In genomic region chr22:44520695-44521094, GRCh38 we compare ENCODE assay signal across 20 cellular contexts. TPM values are rescaled to one million over a fixed set of nuclear protein-coding genes. Genes with fewer than 3 reads are reported as not detected.
A peak's percentile ranks its signal among the peaks of the same experiment; 100 is the strongest.
DNase-seq lines count a peak whose midpoint lies in the region; ATAC-seq and TF ChIP-seq lines count a peak whose summit lies in the region.
"Had no signal": no experiment of that assay in that cellular context is flagged by ENCODE, and none has a peak within 500 bp of the region (broad histone marks: within the 10 kb centered on the region; RNA-seq: fewer than 3 reads in every experiment).

No MANE protein-coding gene starts in this region.

- H3K9ac ChIP-seq in adipocyte (ENCODE audit: low read length): no peak overlapping the region
- H3K9ac ChIP-seq: BLaER1 treated with 17β-estradiol and CSF1 and Interleukin-3, amounts not matched to agents 10 nM and 100 nM had no signal

- H3K79me2 ChIP-seq in osteoblast (ENCODE audit: insufficient read depth, low read length): no peaks in the 10 kb centered on the region

- peaks cover 8 to 14% of the 10 kb centered on the region in 2 donors for H3K36me3 Mint-ChIP-seq in activated T-cell treated with anti-CD3 and anti-CD28 coated beads, Interleukin-2, amount 50 U/mL, for 72 hours (ENCODE audit: insufficient read depth in 2 of 2)
- no peaks in the 10 kb centered on the region for H3K36me3 Mint-ChIP-seq in activated T-cell treated with anti-CD3 and anti-CD28 coated beads, Interleukin-2, amount 50 U/mL, for 24 hours (ENCODE audit: low read depth)
- no peaks in the 10 kb centered on the region for H3K36me3 Mint-ChIP-seq in CD8-positive, alpha-beta T cell

- H3K9me3 ChIP-seq in adipocyte (ENCODE audit: control insufficient read depth, low read length): peaks cover 7% of the 10 kb centered on the region
- H3K9me3 ChIP-seq in osteoblast (ENCODE audit: low read depth, low read length): no peaks in the 10 kb centered on the region
- H3K9me3 ChIP-seq in CD8-positive, alpha-beta T cell (ENCODE audit: low read length): no peaks in the 10 kb centered on the region
- H3K9me3 ChIP-seq: SJSA1 had no signal

- intact Hi-C loops in CD8-positive, alpha-beta T cell (cut with DNase I, micrococcal nuclease): no loop called here

- TF ChIP-seq CTCF in osteoblast (IDR thresholded peaks at IDR 0.05; ENCODE audit: extremely low read depth, low read depth, low read length): no peak
- TF ChIP-seq CTCF in CD8-positive, alpha-beta T cell (IDR thresholded peaks at IDR 0.05): no peak

- POLR2A ChIA-PET in CD8-positive, alpha-beta T cell (lab: Charles Lee): no interaction called here

- peaks cover 2 to 4% of the 10 kb centered on the region in 2 donors for H3K9me3 Mint-ChIP-seq in activated T-cell treated with anti-CD3 and anti-CD28 coated beads, Interleukin-2, amount 50 U/mL, for 72 hours
- peaks cover 8% of the 10 kb centered on the region for H3K9me3 Mint-ChIP-seq in activated T-cell treated with anti-CD3 and anti-CD28 coated beads, Interleukin-2, amount 50 U/mL, for 24 hours
- peaks cover 8% of the 10 kb centered on the region for H3K9me3 Mint-ChIP-seq in CD8-positive, alpha-beta T cell

- peak overlapping the region; percentile 64 for H3K4me2 ChIP-seq in osteoblast (ENCODE audit: insufficient read depth, low read length)
- H3K4me2 ChIP-seq: PC-9 had no signal

- peak overlapping the region; percentile 40 for H3K27ac ChIP-seq in osteoblast (ENCODE audit: low read depth, low read length)
- no peak overlapping the region for H3K27ac ChIP-seq in CD8-positive, alpha-beta T cell (ENCODE audit: low read depth, low read length)
- H3K27ac ChIP-seq: BLaER1 treated with 17β-estradiol and CSF1 and Interleukin-3, amounts not matched to agents 10 nM and 100 nM; HL-60; PC-9; SJSA1 had no signal

- peaks cover 24% of the 10 kb centered on the region for H3K27me3 Mint-ChIP-seq in activated T-cell treated with anti-CD3 and anti-CD28 coated beads, Interleukin-2, amount 50 U/mL, for 72 hours (ENCODE audit: low read depth)
- peaks cover 15% of the 10 kb centered on the region for H3K27me3 Mint-ChIP-seq in activated T-cell treated with anti-CD3 and anti-CD28 coated beads, Interleukin-2, amount 50 U/mL, for 24 hours
- H3K27me3 Mint-ChIP-seq in CD8-positive, alpha-beta T cell (ENCODE audit: low read depth): peaks cover 21% of the 10 kb centered on the region

- no peaks in the 10 kb centered on the region for H4K20me1 ChIP-seq in osteoblast (ENCODE audit: insufficient read depth, low read length)
- H4K20me1 ChIP-seq: BLaER1 treated with 17β-estradiol and CSF1 and Interleukin-3, amounts not matched to agents 10 nM and 100 nM had no signal

- no peak overlapping the region for H2AFZ ChIP-seq in osteoblast (ENCODE audit: low read length)
- H2AFZ ChIP-seq: PC-9 had no signal

- H3K27ac Mint-ChIP-seq in activated T-cell treated with anti-CD3 and anti-CD28 coated beads, Interleukin-2, amount 50 U/mL, for 72 hours: peak overlapping the region; percentile 14
- no peak overlapping the region for H3K27ac Mint-ChIP-seq in activated T-cell treated with anti-CD3 and anti-CD28 coated beads, Interleukin-2, amount 50 U/mL, for 24 hours
- H3K27ac Mint-ChIP-seq in CD8-positive, alpha-beta T cell: no peak overlapping the region
- H3K27ac Mint-ChIP-seq: HFFc6 had no signal

- H3K27me3 ChIP-seq in adipocyte (replicated peaks; ENCODE audit: control insufficient read depth, insufficient read depth, low read length) (peaks cover 8% of the 10 kb centered on the region), osteoblast (ENCODE audit: insufficient read depth, low read length) (peaks cover 1% of the 10 kb centered on the region)
- H3K27me3 ChIP-seq in CD8-positive, alpha-beta T cell (ENCODE audit: insufficient read depth, low read length): no peaks in the 10 kb centered on the region
- H3K27me3 ChIP-seq: BLaER1 treated with 17β-estradiol and CSF1 and Interleukin-3, amounts not matched to agents 10 nM and 100 nM; SJSA1 had no signal

- ATAC-seq in activated T-cell treated with anti-CD3 and anti-CD28 coated beads, Interleukin-2, amount 50 U/mL, for 72 hours (replicated peaks in 1 of 2): no peak
- ATAC-seq in CD8-positive, alpha-beta T cell: no peak

- H3K4me1 ChIP-seq in adipocyte (ENCODE audit: control insufficient read depth, insufficient read depth, low read length): peaks cover 20% of the 10 kb centered on the region
- peaks cover 17% of the 10 kb centered on the region for H3K4me1 ChIP-seq in osteoblast (ENCODE audit: insufficient read depth, low read length)
- H3K4me1 ChIP-seq in CD8-positive, alpha-beta T cell (ENCODE audit: insufficient read depth, low read length): no peaks in the 10 kb centered on the region

- H3K4me3 ChIP-seq in adipocyte (ENCODE audit: low read length) (no peak overlapping the region), osteoblast (ENCODE audit: insufficient read depth, low read length) (no peak overlapping the region)
- no peak overlapping the region for H3K4me3 ChIP-seq in CD8-positive, alpha-beta T cell (ENCODE audit: low read depth, low read length)
- H3K4me3 ChIP-seq: BLaER1 treated with 17β-estradiol and CSF1 and Interleukin-3, amounts not matched to agents 10 nM and 100 nM; PC-9; SJSA1 had no signal

- H3K4me1 Mint-ChIP-seq in activated T-cell treated with anti-CD3 and anti-CD28 coated beads, Interleukin-2, amount 50 U/mL, for 72 hours (ENCODE audit: low read depth): no peaks in the 10 kb centered on the region
- no peaks in the 10 kb centered on the region for H3K4me1 Mint-ChIP-seq in activated T-cell treated with anti-CD3 and anti-CD28 coated beads, Interleukin-2, amount 50 U/mL, for 24 hours (ENCODE audit: low read depth)
- no peaks in the 10 kb centered on the region for H3K4me1 Mint-ChIP-seq in CD8-positive, alpha-beta T cell (ENCODE audit: low read depth)
- H3K4me1 Mint-ChIP-seq: CD8-positive, alpha-beta memory T cell had no signal

- CTCF ChIA-PET in CD8-positive, alpha-beta T cell (lab: Charles Lee): no interaction called here

- no peak for DNase-seq in activated T-cell treated with anti-CD3 and anti-CD28 coated beads, Interleukin-2, amount 50 U/mL, for 72 hours
- no peak for DNase-seq in activated T-cell treated with anti-CD3 and anti-CD28 coated beads, Interleukin-2, amount 50 U/mL, for 24 hours
- DNase-seq in EL: peak; percentile 18
- DNase-seq in adipocyte (ENCODE audit: low read depth): peak; percentile 82
- DNase-seq in osteoblast (ENCODE audit: insufficient read length, low spot score, missing footprints): no peak
- DNase-seq in epidermal melanocyte (ENCODE audit: insufficient read length, low spot score): no peak
- DNase-seq in CD8-positive, alpha-beta T cell: no peak
- DNase-seq in COR-L47 (lab: John Stamatoyannopoulos, UW): no peak
- DNase-seq: CD8-positive, alpha-beta memory T cell; HFFc6; Kasumi-1; MM.1S; NCI-H1092; NCI-H1436 treated with DMSO at 0.1 percent for 48 hours; NCI-H2029; NCI-H526; PC-9 had no signal

- no peaks in the 10 kb centered on the region for H3K36me3 ChIP-seq in adipocyte (ENCODE audit: control insufficient read depth, insufficient read depth, low read length, severe bottlenecking)
- no peaks in the 10 kb centered on the region for H3K36me3 ChIP-seq in osteoblast (ENCODE audit: insufficient read depth, low read length)
- no peaks in the 10 kb centered on the region for H3K36me3 ChIP-seq in CD8-positive, alpha-beta T cell (ENCODE audit: insufficient read depth, low read length)
- H3K36me3 ChIP-seq: BLaER1 treated with 17β-estradiol and CSF1 and Interleukin-3, amounts not matched to agents 10 nM and 100 nM; SJSA1 had no signal

- no peak overlapping the region for H3K4me3 Mint-ChIP-seq in activated T-cell treated with anti-CD3 and anti-CD28 coated beads, Interleukin-2, amount 50 U/mL, for 72 hours
- H3K4me3 Mint-ChIP-seq in activated T-cell treated with anti-CD3 and anti-CD28 coated beads, Interleukin-2, amount 50 U/mL, for 24 hours: no peak overlapping the region
- no peak overlapping the region for H3K4me3 Mint-ChIP-seq in CD8-positive, alpha-beta T cell
- H3K4me3 Mint-ChIP-seq: CD8-positive, alpha-beta memory T cell; HFFc6 had no signal

RNA-seq across cellular contexts. Expression of gene RTL6, which starts 22.7 kb away (rescaled TPM):
- total RNA-seq in activated T-cell treated with anti-CD3 and anti-CD28 coated beads, Interleukin-2, amount 50 U/mL, for 72 hours: 10 to 100 TPM; 11.9 to 12.9 TPM
- 26.5 and 30.4 TPM in 2 replicates for total RNA-seq in osteoblast
- total RNA-seq in CD8-positive, alpha-beta T cell: 10 to 100 TPM; 11.4 to 12.3 TPM

Comparison
In these comparisons a context has a peak if more than half of its experiments do, and no peak if none do; other contexts are left out.
1. DNase-seq: peak in EL (single experiment) and adipocyte (single experiment); none in activated T-cell treated with anti-CD3 and anti-CD28 coated beads, Interleukin-2, amount 50 U/mL, for 72 hours (0 of 2), activated T-cell treated with anti-CD3 and anti-CD28 coated beads, Interleukin-2, amount 50 U/mL, for 24 hours (single experiment), osteoblast (single experiment), epidermal melanocyte (single experiment), CD8-positive, alpha-beta T cell (0 of 7) and COR-L47 (single experiment).